ENCODE assay signal across 8 cellular contexts in genomic region chr5:102296229-102296817, GRCh38. TPM values are rescaled to one million over a fixed set of nuclear protein-coding genes. Genes with fewer than 3 reads are reported as not detected.
DNase-seq lines count a peak whose midpoint lies in the region; ATAC-seq lines count a peak whose summit lies in the region.

SLCO4C1 (minus strand) TSS chr5:102296284; CDS start chr5:102296262, 22 bp downstream.

- DNase-seq in AG08396 (ENCODE audit: low spot score) (peak; percentile 8), NCI-H510A treated with DMSO at 0.1 percent for 48 hours (lab: John Stamatoyannopoulos, UW) (peak; percentile 71), epidermal melanocyte (ENCODE audit: insufficient read length, low spot score) (peak; percentile 45), mucosa of gallbladder (ENCODE audit: low spot score) (peak; percentile 86)
- peak; percentile 14 for DNase-seq in activated CD8-positive, alpha-beta memory T cell treated with anti-CD3 and anti-CD28 coated beads, Interleukin-2, amount 50 U/mL, for 1 hour (ENCODE audit: extremely low read depth)
- DNase-seq in stimulated activated CD8-positive, alpha-beta memory T cell treated with anti-CD3 and anti-CD28 coated beads, Interleukin-15, amount 100 ng/mL, for 48 hours (ENCODE audit: low read depth in 2 of 2) = peak; percentile 56 to 67

- peak; percentile 98 for ATAC-seq in GM19025 (IDR thresholded peaks at IDR 0.05; ENCODE audit: low read depth, unreplicated experiment)
- ATAC-seq in HG03196 (IDR thresholded peaks at IDR 0.05; ENCODE audit: unreplicated experiment) = peak; percentile 98

RNA-seq across cellular contexts. Expression of gene SLCO4C1, which starts in this region (rescaled TPM):
- 8.1 TPM for total RNA-seq in mucosa of gallbladder

Comparison
In these comparisons a context has a peak if more than half of its experiments do, and no peak if none do; other contexts are left out.
1. Peak in every context shown above with its lines: DNase-seq and ATAC-seq.
2. DNase-seq: peak in every context shown above with its lines; median percentile 86 in mucosa of gallbladder; 71 in NCI-H510A treated with DMSO at 0.1 percent for 48 hours; 62 in stimulated activated CD8-positive, alpha-beta memory T cell treated with anti-CD3 and anti-CD28 coated beads, Interleukin-15, amount 100 ng/mL, for 48 hours; 45 in epidermal melanocyte; 14 in activated CD8-positive, alpha-beta memory T cell treated with anti-CD3 and anti-CD28 coated beads, Interleukin-2, amount 50 U/mL, for 1 hour; 8 in AG08396.